ENCODE assay signal across 8 cellular contexts in genomic region chr1:172533511-172534116, GRCh38. TPM values are rescaled to one million over a fixed set of nuclear protein-coding genes. Genes with fewer than 3 reads are reported as not detected.
DNase-seq lines count a peak whose midpoint lies in the region; ATAC-seq and TF ChIP-seq lines count a peak whose summit lies in the region.

No MANE protein-coding gene starts in this region.

- H3K4me3 Mint-ChIP-seq in Caco-2 (ENCODE audit: unreplicated experiment), result peak overlapping the region; percentile 87
- peak overlapping the region; percentile 89 for H3K4me3 Mint-ChIP-seq in activated CD4-positive, alpha-beta T cell treated with anti-CD3 and anti-CD28 coated beads, Interleukin-2, amount 10 ng/mL, durations not matched to agents 24 days and 14 days
- peak overlapping the region; percentile 90 to 96 for H3K4me3 Mint-ChIP-seq in effector memory CD8-positive, alpha-beta T cell
- H3K4me3 Mint-ChIP-seq in stimulated activated naive CD8-positive, alpha-beta T cell treated with anti-CD3 and anti-CD28 coated beads, Interleukin-15, amount 100 ng/mL, for 72 hours, result peak overlapping the region; percentile 97 to 99

- intact Hi-C loops in Caco-2 (cut with micrococcal nuclease; ENCODE audit: unreplicated experiment), result loop anchor here (1.0 to 5.0 kb wide), 3 partner anchors 35 to 752 kb away; partner anchors contain the start of genes DNM3 and METTL13
- intact Hi-C loops in activated CD4-positive, alpha-beta T cell treated with anti-CD3 and anti-CD28 coated beads, Interleukin-2, amount 10 ng/mL, durations not matched to agents 24 days and 14 days (cut with micrococcal nuclease), result loop anchor here (2.0 to 10.0 kb wide), 10 partner anchors 55 to 1621 kb away; partner anchors contain the start of genes FASLG, PRDX6, PRRC2C and RABGAP1L

- H3K4me3 ChIP-seq in Caco-2 (ENCODE audit: low read depth, low read length) (peak overlapping the region; percentile 64), LNCaP clone FGC (ENCODE audit: low read depth, low read length) (peak overlapping the region; percentile 78), mucosa of rectum (ENCODE audit: low read length in 2 of 2) (peak overlapping the region; percentile 91 to 96)

- H3K9me3 Mint-ChIP-seq in Caco-2 (ENCODE audit: unreplicated experiment), result no peaks in the 10 kb centered on the region
- H3K9me3 Mint-ChIP-seq in activated CD4-positive, alpha-beta T cell treated with anti-CD3 and anti-CD28 coated beads, Interleukin-2, amount 10 ng/mL, durations not matched to agents 24 days and 14 days, result no peaks in the 10 kb centered on the region
- H3K9me3 Mint-ChIP-seq in effector memory CD8-positive, alpha-beta T cell, result no peaks in the 10 kb centered on the region
- no peaks in the 10 kb centered on the region for H3K9me3 Mint-ChIP-seq in stimulated activated naive CD8-positive, alpha-beta T cell treated with anti-CD3 and anti-CD28 coated beads, Interleukin-15, amount 100 ng/mL, for 72 hours

- no peaks in the 10 kb centered on the region for H3K27me3 Mint-ChIP-seq in Caco-2 (ENCODE audit: insufficient read depth, unreplicated experiment)
- peaks cover 13% of the 10 kb centered on the region for H3K27me3 Mint-ChIP-seq in activated CD4-positive, alpha-beta T cell treated with anti-CD3 and anti-CD28 coated beads, Interleukin-2, amount 10 ng/mL, durations not matched to agents 24 days and 14 days
- H3K27me3 Mint-ChIP-seq in effector memory CD8-positive, alpha-beta T cell, result peaks cover 0 to 9% of the 10 kb centered on the region in 2 donors
- H3K27me3 Mint-ChIP-seq in stimulated activated naive CD8-positive, alpha-beta T cell treated with anti-CD3 and anti-CD28 coated beads, Interleukin-15, amount 100 ng/mL, for 72 hours, result peaks cover 9% of the 10 kb centered on the region

- TF ChIP-seq CTCF in Caco-2 (IDR thresholded peaks at IDR 0.05; ENCODE audit: insufficient read depth in 1 of 2, low read depth in 1 of 2, low read length in 1 of 2, severe bottlenecking in 1 of 2, unreplicated experiment in 1 of 2) (no peak), LNCaP clone FGC (IDR thresholded peaks at IDR 0.05; ENCODE audit: control insufficient read depth, extremely low read depth, insufficient read depth) (no peak)

- CTCF ChIA-PET in Caco-2 (lab: Charles Lee), result interaction anchor here (1.2 kb wide), 1 partner anchor 73 kb away, joined by 8 read pairs; no protein-coding TSS in a partner anchor

- H3K4me1 ChIP-seq in Caco-2 (peaks cover 32% of the 10 kb centered on the region), mucosa of rectum (ENCODE audit: control insufficient read depth in 2 of 2, insufficient read depth in 2 of 2, low read length in 2 of 2) (peaks cover 11 to 16% of the 10 kb centered on the region in 2 donors)

- H3K36me3 ChIP-seq in Caco-2 (ENCODE audit: control insufficient read depth, insufficient read depth, low read length) (no peaks in the 10 kb centered on the region), mucosa of rectum (ENCODE audit: control insufficient read depth in 2 of 2, insufficient read depth in 2 of 2, low read length in 2 of 2) (no peaks in the 10 kb centered on the region)

- ATAC-seq in GM21576 (IDR thresholded peaks at IDR 0.05; ENCODE audit: unreplicated experiment), result peak; percentile 3
- peak; percentile 5 for ATAC-seq in effector memory CD8-positive, alpha-beta T cell (replicated peaks)
- peak; percentile 15 for ATAC-seq in stimulated activated naive CD8-positive, alpha-beta T cell treated with anti-CD3 and anti-CD28 coated beads, Interleukin-15, amount 100 ng/mL, for 72 hours
- no peak for ATAC-seq in GM18858 (IDR thresholded peaks at IDR 0.05; ENCODE audit: unreplicated experiment)

- H3K27ac Mint-ChIP-seq in Caco-2 (ENCODE audit: unreplicated experiment), result peak overlapping the region; percentile 84
- peak overlapping the region; percentile 97 for H3K27ac Mint-ChIP-seq in activated CD4-positive, alpha-beta T cell treated with anti-CD3 and anti-CD28 coated beads, Interleukin-2, amount 10 ng/mL, durations not matched to agents 24 days and 14 days
- H3K27ac Mint-ChIP-seq in effector memory CD8-positive, alpha-beta T cell, result peak overlapping the region; percentile 99 to 100
- H3K27ac Mint-ChIP-seq in stimulated activated naive CD8-positive, alpha-beta T cell treated with anti-CD3 and anti-CD28 coated beads, Interleukin-15, amount 100 ng/mL, for 72 hours, result peak overlapping the region; percentile 93 to 100

- H3K36me3 Mint-ChIP-seq in Caco-2 (ENCODE audit: insufficient read depth, unreplicated experiment), result peaks cover 20% of the 10 kb centered on the region
- peaks cover 7% of the 10 kb centered on the region for H3K36me3 Mint-ChIP-seq in activated CD4-positive, alpha-beta T cell treated with anti-CD3 and anti-CD28 coated beads, Interleukin-2, amount 10 ng/mL, durations not matched to agents 24 days and 14 days (ENCODE audit: low read depth)
- peaks cover 22% of the 10 kb centered on the region for H3K36me3 Mint-ChIP-seq in effector memory CD8-positive, alpha-beta T cell (ENCODE audit: insufficient read depth)

- H3K4me1 Mint-ChIP-seq in Caco-2 (ENCODE audit: low read depth, unreplicated experiment), result peaks cover 50% of the 10 kb centered on the region
- peaks cover 39% of the 10 kb centered on the region for H3K4me1 Mint-ChIP-seq in activated CD4-positive, alpha-beta T cell treated with anti-CD3 and anti-CD28 coated beads, Interleukin-2, amount 10 ng/mL, durations not matched to agents 24 days and 14 days
- H3K4me1 Mint-ChIP-seq in effector memory CD8-positive, alpha-beta T cell (ENCODE audit: low read depth in 2 of 2), result peaks cover 36 to 51% of the 10 kb centered on the region in 2 donors
- H3K4me1 Mint-ChIP-seq in stimulated activated naive CD8-positive, alpha-beta T cell treated with anti-CD3 and anti-CD28 coated beads, Interleukin-15, amount 100 ng/mL, for 72 hours, result peaks cover 54% of the 10 kb centered on the region

- DNase-seq in Caco-2 (peak in 1 of 2 experiments; percentile 14), LNCaP clone FGC (ENCODE audit: low read depth) (no peak)
- peak; percentile 81 for DNase-seq in activated CD4-positive, alpha-beta T cell treated with anti-CD3 and anti-CD28 coated beads, Interleukin-2, amount 10 ng/mL, durations not matched to agents 24 days and 14 days
- DNase-seq in effector memory CD8-positive, alpha-beta T cell, result peak in 2 of 3 experiments; percentile 30 to 36
- peak in 1 of 2 donors; percentile 54 for DNase-seq in stimulated activated naive CD8-positive, alpha-beta T cell treated with anti-CD3 and anti-CD28 coated beads, Interleukin-15, amount 100 ng/mL, for 72 hours

- H3K9me3 ChIP-seq in Caco-2, result no peaks in the 10 kb centered on the region
- no peaks in the 10 kb centered on the region for H3K9me3 ChIP-seq in mucosa of rectum (ENCODE audit: control insufficient read depth in 2 of 2, low read length in 2 of 2)

- H3K27ac ChIP-seq in mucosa of rectum (ENCODE audit: low read depth in 2 of 2, low read length in 2 of 2), result peak overlapping the region; percentile 98 to 99

- peak overlapping the region; percentile 93 to 99 for H3K9ac ChIP-seq in mucosa of rectum (ENCODE audit: low read depth in 1 of 2, low read length in 2 of 2)

- BruUV-seq in Caco-2 (replicated peaks; lab: Mats Ljungman, UMichigan), result no TSS peak

- POLR2A ChIA-PET in Caco-2 (lab: Charles Lee), result interaction anchor here (1.5 kb wide), 5 partner anchors 9 to 97 kb away, joined by 4 to 42 read pairs (median 5); partner anchors contain the start of gene PIGC

- H3K27me3 ChIP-seq in Caco-2 (replicated peaks; ENCODE audit: control insufficient read depth, insufficient read depth, low read length) (no peaks in the 10 kb centered on the region), mucosa of rectum (ENCODE audit: control insufficient read depth in 2 of 2, insufficient read depth in 2 of 2, low read length in 2 of 2) (no peaks in the 10 kb centered on the region)

RNA-seq across cellular contexts. Expression of gene SUCO, which starts 0.7 kb away (rescaled TPM):
- 48.4 and 50.3 TPM in 2 replicates for total RNA-seq in Caco-2 (2022)
- total RNA-seq in activated CD4-positive, alpha-beta T cell treated with anti-CD3 and anti-CD28 coated beads, Interleukin-2, amount 10 ng/mL, durations not matched to agents 24 days and 14 days, result 37.2 and 38.0 TPM in 2 replicates
